Comparison of ENCODE assay signal across 8 cellular contexts in genomic region chr1:2642560-2643413, GRCh38. TPM values are rescaled to one million over a fixed set of nuclear protein-coding genes. Genes with fewer than 3 reads are reported as not detected.
DNase-seq lines count a peak whose midpoint lies in the region; ATAC-seq, FAIRE-seq and TF ChIP-seq lines count a peak whose summit lies in the region.

No MANE protein-coding gene starts in this region.

- no peaks in the 10 kb centered on the region for H3K4me1 ChIP-seq in keratinocyte (ENCODE audit: control insufficient read depth, extremely low read depth, insufficient read depth, low read length)

- H3K9me1 ChIP-seq in keratinocyte (ENCODE audit: control insufficient read depth, extremely low read depth, insufficient read depth, low read length): no peaks in the 10 kb centered on the region

- H3K27me3 ChIP-seq in keratinocyte (ENCODE audit: control insufficient read depth, extremely low read depth, insufficient read depth, low read length): no peaks in the 10 kb centered on the region

- H3K9ac ChIP-seq in keratinocyte (ENCODE audit: control insufficient read depth, extremely low read depth, insufficient read depth, low read length): peak overlapping the region; percentile 81

- H3K79me2 ChIP-seq in keratinocyte (ENCODE audit: control insufficient read depth, insufficient read depth, low read length): no peaks in the 10 kb centered on the region

- in situ Hi-C loops in GM18951 (cut with MboI; ENCODE audit: low sequenced_read_pairs, unreplicated experiment): no loop called here

- ATAC-seq in HG03175 (IDR thresholded peaks at IDR 0.05; ENCODE audit: unreplicated experiment): peak; percentile 81

- H3K4me2 ChIP-seq in keratinocyte (ENCODE audit: control insufficient read depth, extremely low read depth, insufficient read depth, low read depth, low read length): peak overlapping the region; percentile 90

- H3K4me3 ChIP-seq in keratinocyte (ENCODE audit: control insufficient read depth in 2 of 3, extremely low read depth in 1 of 3, insufficient read depth in 2 of 3, low read depth in 1 of 3, low read length in 3 of 3): peak overlapping the region; percentile 72 to 96 (median 82)

- TF ChIP-seq POLR2A in GM18951 (IDR thresholded peaks at IDR 0.05; ENCODE audit: extremely low read depth, insufficient read depth, insufficient read length): peak; percentile 84

- H4K20me1 ChIP-seq in keratinocyte (ENCODE audit: control insufficient read depth, extremely low read depth, insufficient read depth, low read length): no peaks in the 10 kb centered on the region

- peak overlapping the region; percentile 49 for H3K27ac ChIP-seq in keratinocyte (ENCODE audit: control insufficient read depth, insufficient read depth, low read length)

- TF ChIP-seq CTCF in keratinocyte (optimal IDR thresholded peaks at IDR 0.05 in 1 of 3, IDR thresholded peaks at IDR 0.05 in 1 of 3, conservative IDR thresholded peaks at IDR 0.05 in 1 of 3; ENCODE audit: extremely low read depth in 1 of 3, insufficient read depth in 2 of 3, low read length in 3 of 3): peak in 1 of 3 experiments; percentile 11

- peaks cover 2% of the 10 kb centered on the region for H3K9me3 ChIP-seq in keratinocyte (ENCODE audit: control insufficient read depth, low read depth, low read length)

- dilution Hi-C loops in keratinocyte (cut with MboI; ENCODE audit: extremely low pct_ligation_motif_present, low sequenced_read_pairs): no loop called here

- H2AFZ ChIP-seq in keratinocyte (ENCODE audit: control insufficient read depth, low read length): peak overlapping the region; percentile 85

- FAIRE-seq in keratinocyte (lab: Jason Lieb, UNC): no peak

- DNase-seq in AG08396 (ENCODE audit: low spot score): peak; percentile 100
- peak; percentile 82 for DNase-seq in NCI-H226
- peak; percentile 84 to 92 (median 87) for DNase-seq in activated CD4-positive, CD25-positive, alpha-beta regulatory T cell (lab: John Stamatoyannopoulos, UW)
- peak; percentile 95 for DNase-seq in central memory CD4-positive, alpha-beta T cell
- peak; percentile 26 for DNase-seq in keratinocyte (ENCODE audit: low read depth, low spot score)
- DNase-seq in stimulated activated CD4-positive, alpha-beta T cell treated with anti-CD3 and anti-CD28 coated beads, Interleukin-12 subunit alpha, Interleukin-12 subunit beta, amount 100 ng/mL, for 4 hours: peak; percentile 91

- no peaks in the 10 kb centered on the region for H3K36me3 ChIP-seq in keratinocyte (ENCODE audit: control insufficient read depth in 2 of 2, extremely low read depth in 1 of 2, insufficient read depth in 2 of 2, low read length in 2 of 2)

RNA-seq across cellular contexts. Expression of gene MMEL1, which starts 10.0 kb away (rescaled TPM):
- 0.15 to 0.17 TPM in 2 of 3 replicates, not detected in the other for polyA plus RNA-seq in keratinocyte
- not detected for polyA plus RNA-seq in keratinocyte (2011; ENCODE audit: low read depth)
- polyA plus RNA-seq in keratinocyte (2011; cell fraction: cytosol; rRNA removed): not detected in 2 replicates
- polyA plus RNA-seq in keratinocyte (2011; cell fraction: nucleus; rRNA removed): 0.23 and 0.29 TPM in 2 replicates
- 0.28 TPM in 1 of 2 replicates, not detected in the other for polyA plus RNA-seq in keratinocyte (2012; ENCODE audit: low replicate concordance)
- polyA minus RNA-seq in keratinocyte: 0.06 TPM in 1 of 3 replicates, not detected in the others
- not detected for polyA minus RNA-seq in keratinocyte (2011; cell fraction: cytosol; rRNA and poly(A)+ RNA removed)
- not detected in 2 replicates for polyA minus RNA-seq in keratinocyte (2011; cell fraction: nucleus; rRNA and poly(A)+ RNA removed)

RNA-seq across cellular contexts. Expression of gene PRXL2B, which starts 56.2 kb away (rescaled TPM):
- polyA plus RNA-seq in keratinocyte: 11.4 to 18.6 TPM (median 16.8 TPM) in 3 replicates
- 4.8 TPM for polyA plus RNA-seq in keratinocyte (2011; ENCODE audit: low read depth)
- polyA plus RNA-seq in keratinocyte (2011; cell fraction: cytosol; rRNA removed): 15.9 and 23.0 TPM in 2 replicates
- polyA plus RNA-seq in keratinocyte (2011; cell fraction: nucleus; rRNA removed): 22.6 and 25.1 TPM in 2 replicates
- 5.9 and 23.1 TPM in 2 replicates for polyA plus RNA-seq in keratinocyte (2012; ENCODE audit: low replicate concordance)
- 11.2 to 15.5 TPM (median 13.1 TPM) in 3 replicates for polyA minus RNA-seq in keratinocyte
- 20.9 TPM for polyA minus RNA-seq in keratinocyte (2011; cell fraction: cytosol; rRNA and poly(A)+ RNA removed)
- polyA minus RNA-seq in keratinocyte (2011; cell fraction: nucleus; rRNA and poly(A)+ RNA removed): 8.9 and 10.9 TPM in 2 replicates

Comparison
In these comparisons a context has a peak if more than half of its experiments do, and no peak if none do; other contexts are left out.
1. Peak in every context shown above with its lines: DNase-seq, ATAC-seq, H3K4me3 ChIP-seq and H3K27ac ChIP-seq.
2. DNase-seq: peak in every context shown above with its lines; median percentile 100 in AG08396; 95 in central memory CD4-positive, alpha-beta T cell; 91 in stimulated activated CD4-positive, alpha-beta T cell treated with anti-CD3 and anti-CD28 coated beads, Interleukin-12 subunit alpha, Interleukin-12 subunit beta, amount 100 ng/mL, for 4 hours; 87 in activated CD4-positive, CD25-positive, alpha-beta regulatory T cell; 82 in NCI-H226; 26 in keratinocyte.